ENCODE assay signal across 1 cellular context in genomic region chr12:111337371-111337770, GRCh38.
TF ChIP-seq lines count a peak whose summit lies in the region.

No MANE protein-coding gene starts in this region.

TF ChIP-seq in WTC11, 78 proteins besides CTCF, POLR2A, EP300 and RAD21 (continued from another document):
- TF ChIP-seq STAT6 (CRISPR knock-in tag; conservative IDR thresholded peaks at IDR 0.05; ENCODE audit: low read depth): no peak
- no peak for TF ChIP-seq GABPB1 (CRISPR knock-in tag; IDR thresholded peaks at IDR 0.05)
- TF ChIP-seq TP53 (CRISPR knock-in tag; IDR thresholded peaks at IDR 0.05): no peak
- no peak for TF ChIP-seq SMAD3 (CRISPR knock-in tag; IDR thresholded peaks at IDR 0.05; ENCODE audit: borderline replicate concordance)
- no peak for TF ChIP-seq MXD4 (CRISPR knock-in tag; IDR thresholded peaks at IDR 0.05; ENCODE audit: borderline replicate concordance)
- no peak for TF ChIP-seq E2F5 (CRISPR knock-in tag; IDR thresholded peaks at IDR 0.05)
- TF ChIP-seq NR3C1 (CRISPR knock-in tag; conservative IDR thresholded peaks at IDR 0.05; ENCODE audit: low read depth): no peak
- no peak for TF ChIP-seq IRF1 (CRISPR knock-in tag; IDR thresholded peaks at IDR 0.05)
- no peak for TF ChIP-seq OVOL2 (CRISPR knock-in tag; IDR thresholded peaks at IDR 0.05; ENCODE audit: borderline replicate concordance)
- no peak for TF ChIP-seq AR (CRISPR knock-in tag; IDR thresholded peaks at IDR 0.05)
